ENCODE assay signal across 1 cellular context in the genomic region with DNA sequence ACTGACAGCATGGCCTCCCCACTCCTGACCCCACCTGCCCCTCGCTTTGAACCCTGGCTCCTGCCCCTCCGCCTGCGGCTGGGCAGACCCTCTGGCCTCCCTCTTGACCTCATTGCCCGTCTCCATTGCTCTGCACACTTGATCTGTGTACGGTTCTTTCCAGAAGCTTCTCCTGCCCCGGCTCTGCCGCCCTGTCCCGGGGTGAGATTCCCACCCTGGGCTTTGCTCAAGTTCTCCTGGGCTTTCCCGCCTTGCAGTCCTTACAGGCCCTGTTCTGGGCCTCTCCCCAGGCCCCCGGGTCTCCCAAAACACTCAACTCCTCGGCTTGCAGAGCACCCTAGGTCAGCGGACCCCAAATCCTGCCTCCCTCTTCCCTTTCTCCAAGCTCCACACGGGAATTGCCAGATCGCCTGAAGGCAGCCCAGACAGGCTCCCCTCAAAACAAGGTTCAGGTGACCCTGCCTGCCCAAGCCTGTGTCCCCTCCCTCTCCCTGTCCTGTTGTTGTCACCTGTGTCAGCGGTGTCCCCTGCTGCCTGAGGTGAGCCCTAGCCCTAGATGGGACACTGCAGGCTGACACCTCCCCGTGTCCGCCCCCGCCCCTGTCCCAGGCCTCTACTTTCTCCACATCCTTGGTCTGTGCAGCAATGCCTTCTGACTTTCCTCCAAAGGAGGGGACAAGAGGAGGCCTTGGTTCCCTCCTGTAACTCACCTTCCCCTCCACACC.
TF ChIP-seq lines count a peak whose summit lies in the region.

No MANE protein-coding gene starts in this region.

TF ChIP-seq in GM23338, 12 proteins besides CTCF, POLR2A, EP300 and RAD21 (continued from another document):
- TF ChIP-seq, protein P1, sequence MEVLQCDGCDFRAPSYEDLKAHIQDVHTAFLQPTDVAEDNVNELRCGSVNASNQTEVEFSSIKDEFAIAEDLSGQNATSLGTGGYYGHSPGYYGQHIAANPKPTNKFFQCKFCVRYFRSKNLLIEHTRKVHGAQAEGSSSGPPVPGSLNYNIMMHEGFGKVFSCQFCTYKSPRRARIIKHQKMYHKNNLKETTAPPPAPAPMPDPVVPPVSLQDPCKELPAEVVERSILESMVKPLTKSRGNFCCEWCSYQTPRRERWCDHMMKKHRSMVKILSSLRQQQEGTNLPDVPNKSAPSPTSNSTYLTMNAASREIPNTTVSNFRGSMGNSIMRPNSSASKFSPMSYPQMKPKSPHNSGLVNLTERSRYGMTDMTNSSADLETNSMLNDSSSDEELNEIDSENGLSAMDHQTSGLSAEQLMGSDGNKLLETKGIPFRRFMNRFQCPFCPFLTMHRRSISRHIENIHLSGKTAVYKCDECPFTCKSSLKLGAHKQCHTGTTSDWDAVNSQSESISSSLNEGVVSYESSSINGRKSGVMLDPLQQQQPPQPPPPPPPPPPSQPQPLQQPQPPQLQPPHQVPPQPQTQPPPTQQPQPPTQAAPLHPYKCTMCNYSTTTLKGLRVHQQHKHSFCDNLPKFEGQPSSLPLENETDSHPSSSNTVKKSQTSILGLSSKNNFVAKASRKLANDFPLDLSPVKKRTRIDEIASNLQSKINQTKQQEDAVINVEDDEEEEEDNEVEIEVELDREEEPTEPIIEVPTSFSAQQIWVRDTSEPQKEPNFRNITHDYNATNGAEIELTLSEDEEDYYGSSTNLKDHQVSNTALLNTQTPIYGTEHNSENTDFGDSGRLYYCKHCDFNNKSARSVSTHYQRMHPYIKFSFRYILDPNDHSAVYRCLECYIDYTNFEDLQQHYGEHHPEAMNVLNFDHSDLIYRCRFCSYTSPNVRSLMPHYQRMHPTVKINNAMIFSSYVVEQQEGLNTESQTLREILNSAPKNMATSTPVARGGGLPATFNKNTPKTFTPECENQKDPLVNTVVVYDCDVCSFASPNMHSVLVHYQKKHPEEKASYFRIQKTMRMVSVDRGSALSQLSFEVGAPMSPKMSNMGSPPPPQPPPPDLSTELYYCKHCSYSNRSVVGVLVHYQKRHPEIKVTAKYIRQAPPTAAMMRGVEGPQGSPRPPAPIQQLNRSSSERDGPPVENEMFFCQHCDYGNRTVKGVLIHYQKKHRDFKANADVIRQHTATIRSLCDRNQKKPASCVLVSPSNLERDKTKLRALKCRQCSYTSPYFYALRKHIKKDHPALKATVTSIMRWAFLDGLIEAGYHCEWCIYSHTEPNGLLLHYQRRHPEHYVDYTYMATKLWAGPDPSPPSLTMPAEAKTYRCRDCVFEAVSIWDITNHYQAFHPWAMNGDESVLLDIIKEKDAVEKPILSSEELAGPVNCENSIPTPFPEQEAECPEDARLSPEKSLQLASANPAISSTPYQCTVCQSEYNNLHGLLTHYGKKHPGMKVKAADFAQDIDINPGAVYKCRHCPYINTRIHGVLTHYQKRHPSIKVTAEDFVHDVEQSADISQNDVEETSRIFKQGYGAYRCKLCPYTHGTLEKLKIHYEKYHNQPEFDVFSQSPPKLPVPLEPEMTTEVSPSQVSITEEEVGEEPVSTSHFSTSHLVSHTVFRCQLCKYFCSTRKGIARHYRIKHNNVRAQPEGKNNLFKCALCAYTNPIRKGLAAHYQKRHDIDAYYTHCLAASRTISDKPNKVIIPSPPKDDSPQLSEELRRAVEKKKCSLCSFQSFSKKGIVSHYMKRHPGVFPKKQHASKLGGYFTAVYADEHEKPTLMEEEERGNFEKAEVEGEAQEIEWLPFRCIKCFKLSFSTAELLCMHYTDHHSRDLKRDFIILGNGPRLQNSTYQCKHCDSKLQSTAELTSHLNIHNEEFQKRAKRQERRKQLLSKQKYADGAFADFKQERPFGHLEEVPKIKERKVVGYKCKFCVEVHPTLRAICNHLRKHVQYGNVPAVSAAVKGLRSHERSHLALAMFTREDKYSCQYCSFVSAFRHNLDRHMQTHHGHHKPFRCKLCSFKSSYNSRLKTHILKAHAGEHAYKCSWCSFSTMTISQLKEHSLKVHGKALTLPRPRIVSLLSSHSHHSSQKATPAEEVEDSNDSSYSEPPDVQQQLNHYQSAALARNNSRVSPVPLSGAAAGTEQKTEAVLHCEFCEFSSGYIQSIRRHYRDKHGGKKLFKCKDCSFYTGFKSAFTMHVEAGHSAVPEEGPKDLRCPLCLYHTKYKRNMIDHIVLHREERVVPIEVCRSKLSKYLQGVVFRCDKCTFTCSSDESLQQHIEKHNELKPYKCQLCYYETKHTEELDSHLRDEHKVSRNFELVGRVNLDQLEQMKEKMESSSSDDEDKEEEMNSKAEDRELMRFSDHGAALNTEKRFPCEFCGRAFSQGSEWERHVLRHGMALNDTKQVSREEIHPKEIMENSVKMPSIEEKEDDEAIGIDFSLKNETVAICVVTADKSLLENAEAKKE (CRISPR knock-in tag; IDR thresholded peaks at IDR 0.05): no peak
- no peak for TF ChIP-seq ZNF114 (CRISPR knock-in tag; IDR thresholded peaks at IDR 0.05)
